9 cellular contexts compared by ENCODE assay signal in the genomic region with DNA sequence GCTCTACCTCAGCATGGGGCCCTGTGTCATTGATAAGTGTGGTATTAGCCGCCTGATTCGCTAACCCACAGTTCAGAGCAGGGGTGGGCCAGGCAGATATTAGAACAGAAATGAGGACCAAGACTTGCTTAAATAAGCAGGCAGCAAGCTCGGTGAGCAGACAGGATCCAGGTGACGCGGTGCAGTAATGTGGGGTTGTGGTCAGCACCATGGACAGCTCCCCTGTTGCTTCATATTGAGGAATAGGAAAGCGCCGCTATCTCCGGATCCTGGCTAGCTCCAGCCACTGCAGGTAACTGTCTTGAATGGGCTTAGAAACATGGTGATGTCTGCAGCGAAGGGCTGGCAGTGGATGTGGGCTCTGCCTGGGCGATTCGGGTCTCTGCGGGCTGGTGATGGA. TPM values are rescaled to one million over a fixed set of nuclear protein-coding genes. Genes with fewer than 3 reads are reported as not detected.
DNase-seq lines count a peak whose midpoint lies in the region; ATAC-seq, FAIRE-seq and TF ChIP-seq lines count a peak whose summit lies in the region.
"Had no signal": no experiment of that assay in that cellular context is flagged by ENCODE, and none has a peak within 500 bp of the region (broad histone marks: within the 10 kb centered on the region; RNA-seq: fewer than 3 reads in every experiment).

No MANE protein-coding gene starts in this region.

- ATAC-seq in PC-3 = no peak

- no TSS peak for BruUV-seq in PC-3 (replicated peaks; lab: Mats Ljungman, UMichigan)

- H3K9me3 ChIP-seq in PC-3 (ENCODE audit: low read length) = no peaks in the 10 kb centered on the region
- H3K9me3 ChIP-seq in astrocyte (ENCODE audit: insufficient read depth, low read depth, low read length) = peaks cover 6% of the 10 kb centered on the region
- H3K9me3 ChIP-seq: uterus had no signal

- no peaks in the 10 kb centered on the region for H3F3A ChIP-seq in PC-3 (ENCODE audit: low read length, unreplicated experiment)

- H3K4me3 Mint-ChIP-seq in astrocyte (ENCODE audit: unreplicated experiment) (no peak overlapping the region), CD14-positive monocyte (no peak overlapping the region)

- no peak for FAIRE-seq in astrocyte (lab: Jason Lieb, UNC)

- H3K9me2 ChIP-seq in PC-3 (replicated peaks; ENCODE audit: low read length) = no peaks in the 10 kb centered on the region

- H3K36me3 Mint-ChIP-seq in astrocyte (ENCODE audit: low read depth, unreplicated experiment) (no peaks in the 10 kb centered on the region), CD14-positive monocyte (no peaks in the 10 kb centered on the region)

- CTCF ChIA-PET in PC-3 (lab: Charles Lee) = no interaction called here

- H3K27ac ChIP-seq in PC-3 (ENCODE audit: low read length) = no peak overlapping the region
- H3K27ac ChIP-seq in astrocyte (ENCODE audit: low read depth, low read length) = no peak overlapping the region
- H3K27ac ChIP-seq: uterus had no signal

- in situ Hi-C loops in GM13977 (cut with MboI; ENCODE audit: low pct_unique_long_range_greater_than_20kb, low sequenced_read_pairs, unreplicated experiment) = no loop called here

- H3K4me1 ChIP-seq in PC-3 (ENCODE audit: insufficient read depth, low read length) (no peaks in the 10 kb centered on the region), astrocyte (ENCODE audit: insufficient read depth, low read length) (no peaks in the 10 kb centered on the region)
- H3K4me1 ChIP-seq: uterus had no signal

- H3K27me3 ChIP-seq in PC-3 (ENCODE audit: low read length) = peaks cover 8% of the 10 kb centered on the region; the same call in 1 of the 2 replicates
- no peaks in the 10 kb centered on the region for H3K27me3 ChIP-seq in astrocyte (ENCODE audit: insufficient read depth, low read length)
- H3K27me3 ChIP-seq: uterus had no signal

- TF ChIP-seq CTCF in GM13977 (IDR thresholded peaks at IDR 0.05; ENCODE audit: extremely low read depth, insufficient read depth, missing control alignments) (no peak), PC-3 (conservative IDR thresholded peaks at IDR 0.05; ENCODE audit: low read depth, low read length) (no peak), astrocyte (IDR thresholded peaks at IDR 0.05; ENCODE audit: insufficient read depth, low read depth, low read length) (no peak), CD14-positive monocyte (IDR thresholded peaks at IDR 0.05) (no peak)

- H3K4me1 Mint-ChIP-seq in astrocyte (ENCODE audit: low read depth, unreplicated experiment) = no peaks in the 10 kb centered on the region
- no peaks in the 10 kb centered on the region for H3K4me1 Mint-ChIP-seq in CD14-positive monocyte

- H3K9ac ChIP-seq in PC-3 (ENCODE audit: low read length) = no peak overlapping the region
- H3K9ac ChIP-seq in astrocyte (ENCODE audit: low read length) = no peak overlapping the region

- H3K27ac Mint-ChIP-seq in astrocyte (ENCODE audit: unreplicated experiment) (no peak overlapping the region), CD14-positive monocyte (no peak overlapping the region)

- POLR2A ChIA-PET in PC-3 (lab: Charles Lee; ENCODE audit: unreplicated experiment) = no interaction called here

- H3K4me3 ChIP-seq in PC-3 (ENCODE audit: low read length) (no peak overlapping the region), astrocyte (ENCODE audit: insufficient read depth, low read depth, low read length) (no peak overlapping the region)
- H3K4me3 ChIP-seq: uterus had no signal

- no peak overlapping the region for H2AFZ ChIP-seq in PC-3 (ENCODE audit: low read length)
- no peak overlapping the region for H2AFZ ChIP-seq in astrocyte (ENCODE audit: low read depth, low read length)

- H3K27me3 Mint-ChIP-seq in astrocyte (ENCODE audit: low read depth, unreplicated experiment) (peaks cover 38% of the 10 kb centered on the region), CD14-positive monocyte (ENCODE audit: low read depth in 3 of 3) (peaks cover 2 to 7% (median 5%) of the 10 kb centered on the region in 3 donors)

- H3K79me2 ChIP-seq in PC-3 (ENCODE audit: low read length) = no peaks in the 10 kb centered on the region
- no peaks in the 10 kb centered on the region for H3K79me2 ChIP-seq in astrocyte (ENCODE audit: insufficient read depth, low read length)

- H4K20me1 ChIP-seq in PC-3 (ENCODE audit: low read length) (no peaks in the 10 kb centered on the region), astrocyte (ENCODE audit: insufficient read depth, low read length) (no peaks in the 10 kb centered on the region)

- H3K4me2 ChIP-seq in PC-3 (ENCODE audit: low read length) = no peak overlapping the region
- no peak overlapping the region for H3K4me2 ChIP-seq in astrocyte (ENCODE audit: low read length)

- intact Hi-C loops in PC-3 (cut with micrococcal nuclease) (no loop called here), CD14-positive monocyte (cut with micrococcal nuclease) (no loop called here)

- H3K9me3 Mint-ChIP-seq in astrocyte (ENCODE audit: unreplicated experiment) (peaks cover 6% of the 10 kb centered on the region), CD14-positive monocyte (peaks cover 0 to 3% (median 0%) of the 10 kb centered on the region in 7 donors)

- no peaks in the 10 kb centered on the region for H3K36me3 ChIP-seq in PC-3 (ENCODE audit: low read depth, low read length)
- H3K36me3 ChIP-seq in astrocyte (ENCODE audit: insufficient read depth, low read length) = no peaks in the 10 kb centered on the region
- H3K36me3 ChIP-seq: uterus had no signal

- DNase-seq in GM13977 (ENCODE audit: low spot score) (peak; percentile 41), PC-3 (peak; percentile 64), astrocyte (ENCODE audit: low read depth) (peak; percentile 18), islet precursor cell (peak; percentile 88), CD14-positive monocyte (ENCODE audit: low spot score) (no peak), NCI-H1092 (lab: John Stamatoyannopoulos, UW) (no peak), COLO668 (lab: John Stamatoyannopoulos, UW; ENCODE audit: unreplicated experiment) (no peak)
- DNase-seq in stimulated activated CD8-positive, alpha-beta memory T cell treated with anti-CD3 and anti-CD28 coated beads, Interleukin-15, amount 100 ng/mL, for 1 hour (ENCODE audit: low read depth) = peak; percentile 12

RNA-seq across cellular contexts. Expression of gene GPR26, which starts 51.3 kb away (rescaled TPM):
- total RNA-seq in PC-3 (2014; rRNA removed) (not detected in 2 replicates), astrocyte (0.09 TPM in 1 of 2 replicates, not detected in the other)
- not detected for polyA plus RNA-seq in CD14-positive monocyte
- total RNA-seq: uterus had no signal

Comparison
In these comparisons a context has a peak if more than half of its experiments do, and no peak if none do; other contexts are left out.
1. DNase-seq: peak in GM13977 (single experiment), PC-3 (single experiment), astrocyte (single experiment), islet precursor cell (single experiment) and stimulated activated CD8-positive, alpha-beta memory T cell treated with anti-CD3 and anti-CD28 coated beads, Interleukin-15, amount 100 ng/mL, for 1 hour (single experiment); none in CD14-positive monocyte (single experiment), NCI-H1092 (single experiment) and COLO668 (single experiment).